1 cellular context compared by ENCODE assay signal in the genomic region with DNA sequence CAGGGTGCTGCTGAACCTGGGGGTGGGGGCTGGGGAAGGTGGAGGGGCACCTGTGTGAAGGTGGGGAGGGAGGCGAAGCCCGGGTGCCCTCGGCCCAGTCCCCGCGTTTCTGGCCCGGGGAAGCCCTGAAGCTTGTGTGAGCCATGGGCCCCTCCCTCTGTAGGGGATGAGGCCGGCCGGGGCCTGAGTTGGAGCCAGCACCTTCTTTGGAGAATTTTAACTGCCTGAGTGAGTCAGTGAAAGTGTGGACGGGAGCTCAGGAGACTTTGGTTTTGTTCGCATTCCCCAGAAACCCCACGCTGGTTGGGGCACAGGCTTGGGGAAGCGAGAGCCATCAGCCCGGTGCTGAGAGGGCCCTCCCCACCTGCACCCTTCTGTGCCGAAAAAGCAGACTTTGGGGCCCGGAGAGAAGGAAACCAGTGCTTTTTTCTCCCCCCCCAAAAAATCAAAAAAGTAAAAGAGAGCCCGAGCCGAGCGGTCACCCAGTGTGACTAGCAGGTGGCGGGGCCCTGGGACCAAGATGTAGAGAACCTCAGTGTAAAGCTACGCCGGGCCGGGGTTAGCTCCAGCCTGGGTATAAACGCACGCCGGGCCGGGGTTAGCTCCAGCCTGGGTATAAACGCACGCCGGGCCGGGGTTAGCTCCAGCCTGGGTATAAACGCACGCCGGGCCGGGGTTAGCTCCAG.
TF ChIP-seq lines count a peak whose summit lies in the region.

No MANE protein-coding gene starts in this region.

TF ChIP-seq in WTC11, 78 proteins besides CTCF, POLR2A, EP300 and RAD21:
- no peak for TF ChIP-seq CBFB (CRISPR knock-in tag; IDR thresholded peaks at IDR 0.05; ENCODE audit: low read depth)
- no peak for TF ChIP-seq ZNF423 (CRISPR knock-in tag; IDR thresholded peaks at IDR 0.05)
- no peak for TF ChIP-seq SMAD3 (CRISPR knock-in tag; IDR thresholded peaks at IDR 0.05; ENCODE audit: borderline replicate concordance)
- TF ChIP-seq, protein P1, sequence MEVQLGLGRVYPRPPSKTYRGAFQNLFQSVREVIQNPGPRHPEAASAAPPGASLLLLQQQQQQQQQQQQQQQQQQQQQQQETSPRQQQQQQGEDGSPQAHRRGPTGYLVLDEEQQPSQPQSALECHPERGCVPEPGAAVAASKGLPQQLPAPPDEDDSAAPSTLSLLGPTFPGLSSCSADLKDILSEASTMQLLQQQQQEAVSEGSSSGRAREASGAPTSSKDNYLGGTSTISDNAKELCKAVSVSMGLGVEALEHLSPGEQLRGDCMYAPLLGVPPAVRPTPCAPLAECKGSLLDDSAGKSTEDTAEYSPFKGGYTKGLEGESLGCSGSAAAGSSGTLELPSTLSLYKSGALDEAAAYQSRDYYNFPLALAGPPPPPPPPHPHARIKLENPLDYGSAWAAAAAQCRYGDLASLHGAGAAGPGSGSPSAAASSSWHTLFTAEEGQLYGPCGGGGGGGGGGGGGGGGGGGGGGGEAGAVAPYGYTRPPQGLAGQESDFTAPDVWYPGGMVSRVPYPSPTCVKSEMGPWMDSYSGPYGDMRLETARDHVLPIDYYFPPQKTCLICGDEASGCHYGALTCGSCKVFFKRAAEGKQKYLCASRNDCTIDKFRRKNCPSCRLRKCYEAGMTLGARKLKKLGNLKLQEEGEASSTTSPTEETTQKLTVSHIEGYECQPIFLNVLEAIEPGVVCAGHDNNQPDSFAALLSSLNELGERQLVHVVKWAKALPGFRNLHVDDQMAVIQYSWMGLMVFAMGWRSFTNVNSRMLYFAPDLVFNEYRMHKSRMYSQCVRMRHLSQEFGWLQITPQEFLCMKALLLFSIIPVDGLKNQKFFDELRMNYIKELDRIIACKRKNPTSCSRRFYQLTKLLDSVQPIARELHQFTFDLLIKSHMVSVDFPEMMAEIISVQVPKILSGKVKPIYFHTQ (CRISPR knock-in tag; IDR thresholded peaks at IDR 0.05): no peak
- no peak for TF ChIP-seq GTF2I (CRISPR knock-in tag; conservative IDR thresholded peaks at IDR 0.05)
- TF ChIP-seq, protein P2, sequence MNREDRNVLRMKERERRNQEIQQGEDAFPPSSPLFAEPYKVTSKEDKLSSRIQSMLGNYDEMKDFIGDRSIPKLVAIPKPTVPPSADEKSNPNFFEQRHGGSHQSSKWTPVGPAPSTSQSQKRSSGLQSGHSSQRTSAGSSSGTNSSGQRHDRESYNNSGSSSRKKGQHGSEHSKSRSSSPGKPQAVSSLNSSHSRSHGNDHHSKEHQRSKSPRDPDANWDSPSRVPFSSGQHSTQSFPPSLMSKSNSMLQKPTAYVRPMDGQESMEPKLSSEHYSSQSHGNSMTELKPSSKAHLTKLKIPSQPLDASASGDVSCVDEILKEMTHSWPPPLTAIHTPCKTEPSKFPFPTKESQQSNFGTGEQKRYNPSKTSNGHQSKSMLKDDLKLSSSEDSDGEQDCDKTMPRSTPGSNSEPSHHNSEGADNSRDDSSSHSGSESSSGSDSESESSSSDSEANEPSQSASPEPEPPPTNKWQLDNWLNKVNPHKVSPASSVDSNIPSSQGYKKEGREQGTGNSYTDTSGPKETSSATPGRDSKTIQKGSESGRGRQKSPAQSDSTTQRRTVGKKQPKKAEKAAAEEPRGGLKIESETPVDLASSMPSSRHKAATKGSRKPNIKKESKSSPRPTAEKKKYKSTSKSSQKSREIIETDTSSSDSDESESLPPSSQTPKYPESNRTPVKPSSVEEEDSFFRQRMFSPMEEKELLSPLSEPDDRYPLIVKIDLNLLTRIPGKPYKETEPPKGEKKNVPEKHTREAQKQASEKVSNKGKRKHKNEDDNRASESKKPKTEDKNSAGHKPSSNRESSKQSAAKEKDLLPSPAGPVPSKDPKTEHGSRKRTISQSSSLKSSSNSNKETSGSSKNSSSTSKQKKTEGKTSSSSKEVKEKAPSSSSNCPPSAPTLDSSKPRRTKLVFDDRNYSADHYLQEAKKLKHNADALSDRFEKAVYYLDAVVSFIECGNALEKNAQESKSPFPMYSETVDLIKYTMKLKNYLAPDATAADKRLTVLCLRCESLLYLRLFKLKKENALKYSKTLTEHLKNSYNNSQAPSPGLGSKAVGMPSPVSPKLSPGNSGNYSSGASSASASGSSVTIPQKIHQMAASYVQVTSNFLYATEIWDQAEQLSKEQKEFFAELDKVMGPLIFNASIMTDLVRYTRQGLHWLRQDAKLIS (CRISPR knock-in tag; IDR thresholded peaks at IDR 0.05; ENCODE audit: borderline replicate concordance): no peak
- TF ChIP-seq, protein P3, sequence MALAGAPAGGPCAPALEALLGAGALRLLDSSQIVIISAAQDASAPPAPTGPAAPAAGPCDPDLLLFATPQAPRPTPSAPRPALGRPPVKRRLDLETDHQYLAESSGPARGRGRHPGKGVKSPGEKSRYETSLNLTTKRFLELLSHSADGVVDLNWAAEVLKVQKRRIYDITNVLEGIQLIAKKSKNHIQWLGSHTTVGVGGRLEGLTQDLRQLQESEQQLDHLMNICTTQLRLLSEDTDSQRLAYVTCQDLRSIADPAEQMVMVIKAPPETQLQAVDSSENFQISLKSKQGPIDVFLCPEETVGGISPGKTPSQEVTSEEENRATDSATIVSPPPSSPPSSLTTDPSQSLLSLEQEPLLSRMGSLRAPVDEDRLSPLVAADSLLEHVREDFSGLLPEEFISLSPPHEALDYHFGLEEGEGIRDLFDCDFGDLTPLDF (CRISPR knock-in tag; IDR thresholded peaks at IDR 0.05): no peak
- TF ChIP-seq, protein P4, sequence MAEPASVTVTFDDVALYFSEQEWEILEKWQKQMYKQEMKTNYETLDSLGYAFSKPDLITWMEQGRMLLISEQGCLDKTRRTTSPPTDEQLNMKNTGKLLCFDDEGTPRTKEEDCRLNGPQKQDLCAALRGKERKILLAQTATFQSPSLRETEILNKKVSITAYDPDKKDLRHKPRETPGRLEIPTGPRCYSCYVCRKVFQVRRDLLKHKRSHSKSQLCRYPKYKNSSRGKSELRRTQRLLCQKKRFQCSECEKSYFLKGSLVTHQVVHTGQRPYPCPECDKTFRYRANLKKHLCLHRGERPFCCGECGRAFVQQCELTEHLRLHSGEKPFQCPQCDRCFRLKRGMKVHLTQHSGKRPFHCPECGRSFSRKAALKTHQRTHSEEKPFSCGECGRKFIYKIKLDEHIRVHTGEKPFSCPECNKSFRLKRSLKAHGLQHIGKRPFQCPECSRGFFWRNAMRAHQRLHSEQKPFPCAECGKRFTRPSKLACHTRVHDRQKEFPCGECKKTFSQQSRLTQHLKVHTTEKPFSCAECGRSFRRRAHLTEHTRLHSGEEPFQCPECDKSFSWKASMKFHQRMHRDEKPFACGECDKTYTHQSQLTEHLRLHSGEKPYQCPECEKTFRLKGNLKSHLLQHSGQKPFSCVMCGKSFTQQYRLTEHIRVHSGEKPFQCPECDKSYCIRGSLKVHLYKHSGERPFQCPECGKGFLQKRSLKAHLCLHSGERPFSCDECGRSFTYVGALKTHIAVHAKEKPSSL (CRISPR knock-in tag; conservative IDR thresholded peaks at IDR 0.05): no peak
- no peak for TF ChIP-seq TEAD1 (CRISPR knock-in tag; IDR thresholded peaks at IDR 0.05)
- no peak for TF ChIP-seq KAT7 (CRISPR knock-in tag; IDR thresholded peaks at IDR 0.05; ENCODE audit: borderline replicate concordance)
- no peak for TF ChIP-seq RELA (CRISPR knock-in tag; IDR thresholded peaks at IDR 0.05; ENCODE audit: borderline replicate concordance)
- TF ChIP-seq, protein P5, sequence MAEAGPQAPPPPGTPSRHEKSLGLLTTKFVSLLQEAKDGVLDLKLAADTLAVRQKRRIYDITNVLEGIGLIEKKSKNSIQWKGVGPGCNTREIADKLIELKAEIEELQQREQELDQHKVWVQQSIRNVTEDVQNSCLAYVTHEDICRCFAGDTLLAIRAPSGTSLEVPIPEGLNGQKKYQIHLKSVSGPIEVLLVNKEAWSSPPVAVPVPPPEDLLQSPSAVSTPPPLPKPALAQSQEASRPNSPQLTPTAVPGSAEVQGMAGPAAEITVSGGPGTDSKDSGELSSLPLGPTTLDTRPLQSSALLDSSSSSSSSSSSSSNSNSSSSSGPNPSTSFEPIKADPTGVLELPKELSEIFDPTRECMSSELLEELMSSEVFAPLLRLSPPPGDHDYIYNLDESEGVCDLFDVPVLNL (CRISPR knock-in tag; IDR thresholded peaks at IDR 0.05; ENCODE audit: borderline replicate concordance, low read depth): no peak
- no peak for TF ChIP-seq NR1H2 (CRISPR knock-in tag; IDR thresholded peaks at IDR 0.05)
- TF ChIP-seq, protein P6, sequence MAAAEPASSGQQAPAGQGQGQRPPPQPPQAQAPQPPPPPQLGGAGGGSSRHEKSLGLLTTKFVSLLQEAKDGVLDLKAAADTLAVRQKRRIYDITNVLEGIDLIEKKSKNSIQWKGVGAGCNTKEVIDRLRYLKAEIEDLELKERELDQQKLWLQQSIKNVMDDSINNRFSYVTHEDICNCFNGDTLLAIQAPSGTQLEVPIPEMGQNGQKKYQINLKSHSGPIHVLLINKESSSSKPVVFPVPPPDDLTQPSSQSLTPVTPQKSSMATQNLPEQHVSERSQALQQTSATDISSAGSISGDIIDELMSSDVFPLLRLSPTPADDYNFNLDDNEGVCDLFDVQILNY (CRISPR knock-in tag; IDR thresholded peaks at IDR 0.05): no peak
- TF ChIP-seq, protein P7, sequence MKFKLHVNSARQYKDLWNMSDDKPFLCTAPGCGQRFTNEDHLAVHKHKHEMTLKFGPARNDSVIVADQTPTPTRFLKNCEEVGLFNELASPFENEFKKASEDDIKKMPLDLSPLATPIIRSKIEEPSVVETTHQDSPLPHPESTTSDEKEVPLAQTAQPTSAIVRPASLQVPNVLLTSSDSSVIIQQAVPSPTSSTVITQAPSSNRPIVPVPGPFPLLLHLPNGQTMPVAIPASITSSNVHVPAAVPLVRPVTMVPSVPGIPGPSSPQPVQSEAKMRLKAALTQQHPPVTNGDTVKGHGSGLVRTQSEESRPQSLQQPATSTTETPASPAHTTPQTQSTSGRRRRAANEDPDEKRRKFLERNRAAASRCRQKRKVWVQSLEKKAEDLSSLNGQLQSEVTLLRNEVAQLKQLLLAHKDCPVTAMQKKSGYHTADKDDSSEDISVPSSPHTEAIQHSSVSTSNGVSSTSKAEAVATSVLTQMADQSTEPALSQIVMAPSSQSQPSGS (CRISPR knock-in tag; IDR thresholded peaks at IDR 0.05; ENCODE audit: borderline replicate concordance, low read depth): no peak
- TF ChIP-seq JAZF1 (CRISPR knock-in tag; IDR thresholded peaks at IDR 0.05): no peak
- TF ChIP-seq ELF4 (CRISPR knock-in tag; IDR thresholded peaks at IDR 0.05; ENCODE audit: low read depth): no peak
- no peak for TF ChIP-seq OVOL2 (CRISPR knock-in tag; IDR thresholded peaks at IDR 0.05; ENCODE audit: borderline replicate concordance)
- TF ChIP-seq, protein P8, sequence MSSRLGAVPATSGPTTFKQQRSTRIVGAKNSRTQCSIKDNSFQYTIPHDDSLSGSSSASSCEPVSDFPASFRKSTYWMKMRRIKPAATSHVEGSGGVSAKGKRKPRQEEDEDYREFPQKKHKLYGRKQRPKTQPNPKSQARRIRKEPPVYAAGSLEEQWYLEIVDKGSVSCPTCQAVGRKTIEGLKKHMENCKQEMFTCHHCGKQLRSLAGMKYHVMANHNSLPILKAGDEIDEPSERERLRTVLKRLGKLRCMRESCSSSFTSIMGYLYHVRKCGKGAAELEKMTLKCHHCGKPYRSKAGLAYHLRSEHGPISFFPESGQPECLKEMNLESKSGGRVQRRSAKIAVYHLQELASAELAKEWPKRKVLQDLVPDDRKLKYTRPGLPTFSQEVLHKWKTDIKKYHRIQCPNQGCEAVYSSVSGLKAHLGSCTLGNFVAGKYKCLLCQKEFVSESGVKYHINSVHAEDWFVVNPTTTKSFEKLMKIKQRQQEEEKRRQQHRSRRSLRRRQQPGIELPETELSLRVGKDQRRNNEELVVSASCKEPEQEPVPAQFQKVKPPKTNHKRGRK (CRISPR knock-in tag; IDR thresholded peaks at IDR 0.05; ENCODE audit: borderline replicate concordance): no peak
- TF ChIP-seq ETV6 (CRISPR knock-in tag; IDR thresholded peaks at IDR 0.05): no peak
